19 cellular contexts compared by ENCODE assay signal in genomic region chr17:52026075-52026474, GRCh38.
A peak's percentile ranks its signal among the peaks of the same experiment; 100 is the strongest.
DNase-seq lines count a peak whose midpoint lies in the region; ATAC-seq, FAIRE-seq and TF ChIP-seq lines count a peak whose summit lies in the region.
"Had no signal": no experiment of that assay in that cellular context is flagged by ENCODE, and none has a peak within 500 bp of the region (broad histone marks: within the 10 kb centered on the region; RNA-seq: fewer than 3 reads in every experiment).

No MANE protein-coding gene starts in this region.

- H3K4me1 Mint-ChIP-seq in activated T-cell treated with anti-CD3 and anti-CD28 coated beads, Interleukin-2, amount 50 U/mL, for 72 hours (ENCODE audit: low read depth), result no peaks in the 10 kb centered on the region
- H3K4me1 Mint-ChIP-seq: CD8-positive, alpha-beta memory T cell had no signal

- CTCF ChIA-PET in HepG2 (lab: Yijun Ruan, JAX; ENCODE audit: low intra/inter-chr PET ratio, low total read pairs), result no interaction called here

- H3K27ac Mint-ChIP-seq in activated T-cell treated with anti-CD3 and anti-CD28 coated beads, Interleukin-2, amount 50 U/mL, for 72 hours, result no peak overlapping the region
- H3K27ac Mint-ChIP-seq: CD8-positive, alpha-beta memory T cell had no signal

- no peak overlapping the region for H2BK12ac ChIP-seq in trophoblast cell (ENCODE audit: low read length)

- H3K4me1 ChIP-seq in HepG2 (ENCODE audit: insufficient read depth, low read length) (no peaks in the 10 kb centered on the region), right lobe of liver (no peaks in the 10 kb centered on the region), trophoblast cell (ENCODE audit: control insufficient read depth in 1 of 2, insufficient read depth in 2 of 2, low read length in 2 of 2) (peaks cover 4 to 6% of the 10 kb centered on the region in 2 experiments)
- H3K4me1 ChIP-seq: BLaER1 had no signal

- DNase-seq in HepG2 (ENCODE audit: low spot score), result no peak
- DNase-seq in right lobe of liver, result no peak
- DNase-seq in epithelial cell of prostate (ENCODE audit: low read depth, low spot score), result no peak
- no peak for DNase-seq in trophoblast cell
- DNase-seq in foreskin melanocyte, result no peak
- DNase-seq in activated T-cell treated with anti-CD3 and anti-CD28 coated beads, Interleukin-2, amount 50 U/mL, for 72 hours, result no peak
- no peak for DNase-seq in activated CD4-positive, CD25-positive, alpha-beta regulatory T cell treated with anti-CD3 and anti-CD28 coated beads, Interleukin-2, amount 50 U/mL, for 72 hours
- DNase-seq: AML-193; Caco-2; CD8-positive, alpha-beta memory T cell; DMS53; GM23248 had no signal

- no peak overlapping the region for H2AK5ac ChIP-seq in trophoblast cell (ENCODE audit: low read length)

- H2AFZ ChIP-seq in HepG2 (ENCODE audit: low read length), result no peak overlapping the region
- H2AFZ ChIP-seq in trophoblast cell (ENCODE audit: insufficient read depth, low read length, poor library complexity), result no peak overlapping the region
- H2AFZ ChIP-seq: GM23248 had no signal

- H2BK120ac ChIP-seq in trophoblast cell (ENCODE audit: insufficient read depth, low read length, poor library complexity), result no peak overlapping the region

- H4K12ac ChIP-seq in trophoblast cell (ENCODE audit: low read depth, low read length), result no peak overlapping the region

- TF ChIP-seq RAD21 in HepG2 (CRISPR knock-in tag; IDR thresholded peaks at IDR 0.05), result no peak

- no peak overlapping the region for H4K8ac ChIP-seq in trophoblast cell (ENCODE audit: low read depth, low read length)

- H4K91ac ChIP-seq in trophoblast cell (ENCODE audit: low read depth, low read length), result peak overlapping the region; percentile 47

- no peak overlapping the region for H3K4me3 Mint-ChIP-seq in activated T-cell treated with anti-CD3 and anti-CD28 coated beads, Interleukin-2, amount 50 U/mL, for 72 hours
- H3K4me3 Mint-ChIP-seq: CD8-positive, alpha-beta memory T cell had no signal

- FAIRE-seq in HepG2 (lab: Jason Lieb, UNC), result no peak
- FAIRE-seq: GM12878, GM18507, H54 had no signal

- POLR2A ChIA-PET in HepG2 (lab: Yijun Ruan, JAX), result no interaction called here

- in situ Hi-C loops in HepG2 (cut with HindIII; ENCODE audit: extremely low pct_ligation_motif_present, low pct_unique_long_range_greater_than_20kb), result no loop called here

- H3K27me3 ChIP-seq in HepG2 (ENCODE audit: control insufficient read depth in 1 of 2, insufficient read depth in 2 of 2, low read length in 2 of 2), result no peaks in the 10 kb centered on the region
- H3K27me3 ChIP-seq in right lobe of liver, result no peaks in the 10 kb centered on the region
- no peaks in the 10 kb centered on the region for H3K27me3 ChIP-seq in trophoblast cell (ENCODE audit: insufficient read depth, low read length)
- H3K27me3 ChIP-seq: BLaER1 had no signal

- no peak for ATAC-seq in HepG2
- no peak for ATAC-seq in right lobe of liver
- ATAC-seq in HG02884 (IDR thresholded peaks at IDR 0.05; ENCODE audit: unreplicated experiment), result no peak
- no peak for ATAC-seq in activated T-cell treated with anti-CD3 and anti-CD28 coated beads, Interleukin-2, amount 50 U/mL, for 72 hours (replicated peaks in 1 of 2)
- ATAC-seq: GM12878, HCT116 had no signal

- TF ChIP-seq CTCF in HepG2 (CRISPR knock-in tag; IDR thresholded peaks at IDR 0.05) (no peak), right lobe of liver (IDR thresholded peaks at IDR 0.05) (no peak)

- H3K79me2 ChIP-seq in HepG2 (ENCODE audit: insufficient read depth, low read length) (no peaks in the 10 kb centered on the region), trophoblast cell (ENCODE audit: control insufficient read depth, insufficient read depth, low read length, poor library complexity) (no peaks in the 10 kb centered on the region)

- 10% methylated on average over 2 of the region's 2 CpGs for WGBS in HepG2 (ENCODE audit: low lambda C conversion rate)
- WGBS in right lobe of liver (ENCODE audit: insufficient coverage, low coverage, low lambda C conversion rate, missing lambda C conversion rate), result 28% methylated on average over 2 of the region's 2 CpGs
- no CpG with 5 or more reads among the region's 2 CpGs for WGBS in trophoblast cell (ENCODE audit: extremely low coverage, insufficient coverage, insufficient read length)

- H3K27ac ChIP-seq in HepG2 (ENCODE audit: extremely low read length, insufficient read depth, low read length), result no peak overlapping the region
- no peak overlapping the region for H3K27ac ChIP-seq in right lobe of liver
- peak overlapping the region; percentile 97 for H3K27ac ChIP-seq in epithelial cell of prostate
- H3K27ac ChIP-seq in trophoblast cell (ENCODE audit: low read depth, low read length), result no peak overlapping the region
- H3K27ac ChIP-seq: 22Rv1, BLaER1, GM23248 had no signal

- peaks cover 38% of the 10 kb centered on the region for H3K9me3 ChIP-seq in HepG2 (ENCODE audit: low read length)
- no peaks in the 10 kb centered on the region for H3K9me3 ChIP-seq in right lobe of liver
- no peaks in the 10 kb centered on the region for H3K9me3 ChIP-seq in trophoblast cell (ENCODE audit: insufficient read depth, low read depth, low read length)
- H3K9me3 ChIP-seq: BLaER1, Caco-2 had no signal

- no peak overlapping the region for H2BK5ac ChIP-seq in trophoblast cell (ENCODE audit: low read depth, low read length, poor library complexity)

- H3K36me3 Mint-ChIP-seq in activated T-cell treated with anti-CD3 and anti-CD28 coated beads, Interleukin-2, amount 50 U/mL, for 72 hours (ENCODE audit: insufficient read depth in 2 of 2), result no peaks in the 10 kb centered on the region
- H3K36me3 Mint-ChIP-seq: CD8-positive, alpha-beta memory T cell had no signal

- H3K9ac ChIP-seq in HepG2 (ENCODE audit: insufficient read depth, low read depth, low read length) (no peak overlapping the region), trophoblast cell (ENCODE audit: low read length) (no peak overlapping the region)
- H3K9ac ChIP-seq: BLaER1, GM23248 had no signal

- peaks cover 5% of the 10 kb centered on the region for H3K27me3 Mint-ChIP-seq in activated T-cell treated with anti-CD3 and anti-CD28 coated beads, Interleukin-2, amount 50 U/mL, for 72 hours (ENCODE audit: low read depth)
- H3K27me3 Mint-ChIP-seq: CD8-positive, alpha-beta memory T cell had no signal

- H3K4me2 ChIP-seq in HepG2 (ENCODE audit: low read depth, low read length), result no peak overlapping the region
- no peak overlapping the region for H3K4me2 ChIP-seq in trophoblast cell (ENCODE audit: low read length)
- H3K4me2 ChIP-seq: BLaER1 had no signal

- intact Hi-C loops in HepG2 (cut with micrococcal nuclease; ENCODE audit: unreplicated experiment) (no loop called here), right lobe of liver (cut with DNase I) (no loop called here)

- no peaks in the 10 kb centered on the region for H3K36me3 ChIP-seq in HepG2 (replicated peaks in 1 of 2; ENCODE audit: control insufficient read depth in 1 of 2, insufficient read depth in 2 of 2, low read length in 2 of 2)
- no peaks in the 10 kb centered on the region for H3K36me3 ChIP-seq in right lobe of liver
- H3K36me3 ChIP-seq in trophoblast cell (ENCODE audit: control insufficient read depth in 1 of 2, insufficient read depth in 2 of 2, low read length in 2 of 2), result no peaks in the 10 kb centered on the region
- H3K36me3 ChIP-seq: BLaER1 had no signal

- H4K20me1 ChIP-seq in HepG2 (ENCODE audit: insufficient read depth, low read length), result no peaks in the 10 kb centered on the region
- H4K20me1 ChIP-seq: BLaER1 had no signal

- no peak overlapping the region for H3K18ac ChIP-seq in trophoblast cell (ENCODE audit: low read length)

- H3K23ac ChIP-seq in trophoblast cell (ENCODE audit: low read length), result no peak overlapping the region

- TF ChIP-seq EP300 in HepG2 (IDR thresholded peaks at IDR 0.05; ENCODE audit: low read depth in 2 of 2, low read length in 2 of 2) (no peak), HepG2 (CRISPR knock-in tag; IDR thresholded peaks at IDR 0.05; ENCODE audit: borderline replicate concordance) (no peak)

- no peaks in the 10 kb centered on the region for H3K79me1 ChIP-seq in trophoblast cell (ENCODE audit: low read length)

- H3K4ac ChIP-seq in trophoblast cell (ENCODE audit: low read depth, low read length), result no peak overlapping the region

- no TSS peak for BruUV-seq in HepG2 (replicated peaks; lab: Mats Ljungman, UMichigan)

- no peak overlapping the region for H3K4me3 ChIP-seq in HepG2 (replicated peaks in 1 of 3; ENCODE audit: insufficient read depth in 1 of 3, low read depth in 2 of 3, low read length in 3 of 3)
- H3K4me3 ChIP-seq in right lobe of liver, result no peak overlapping the region
- no peak overlapping the region for H3K4me3 ChIP-seq in trophoblast cell (ENCODE audit: low read depth, low read length)
- H3K4me3 ChIP-seq: BLaER1, GM12878, GM23248 had no signal

- H3K14ac ChIP-seq in trophoblast cell (ENCODE audit: low read length), result no peak overlapping the region

- TF ChIP-seq POLR2A in HepG2 (IDR thresholded peaks at IDR 0.05; ENCODE audit: insufficient read depth in 1 of 2, low read depth in 2 of 2, low read length in 2 of 2), result no peak
- TF ChIP-seq POLR2A in right lobe of liver (IDR thresholded peaks at IDR 0.05), result no peak

- peaks cover 0 to 2% of the 10 kb centered on the region in 2 donors for H3K9me3 Mint-ChIP-seq in activated T-cell treated with anti-CD3 and anti-CD28 coated beads, Interleukin-2, amount 50 U/mL, for 72 hours

TF ChIP-seq in HepG2, 621 proteins besides CTCF, POLR2A, EP300 and RAD21 (continues in another document):
- no peak for TF ChIP-seq ZNF207 (IDR thresholded peaks at IDR 0.05; ENCODE audit: borderline replicate concordance)
- TF ChIP-seq RBAK (CRISPR knock-in tag; IDR thresholded peaks at IDR 0.05), result no peak
- TF ChIP-seq NONO (IDR thresholded peaks at IDR 0.05), result no peak
- no peak for TF ChIP-seq NONO (CRISPR knock-in tag; conservative IDR thresholded peaks at IDR 0.05)
- TF ChIP-seq, protein P1, sequence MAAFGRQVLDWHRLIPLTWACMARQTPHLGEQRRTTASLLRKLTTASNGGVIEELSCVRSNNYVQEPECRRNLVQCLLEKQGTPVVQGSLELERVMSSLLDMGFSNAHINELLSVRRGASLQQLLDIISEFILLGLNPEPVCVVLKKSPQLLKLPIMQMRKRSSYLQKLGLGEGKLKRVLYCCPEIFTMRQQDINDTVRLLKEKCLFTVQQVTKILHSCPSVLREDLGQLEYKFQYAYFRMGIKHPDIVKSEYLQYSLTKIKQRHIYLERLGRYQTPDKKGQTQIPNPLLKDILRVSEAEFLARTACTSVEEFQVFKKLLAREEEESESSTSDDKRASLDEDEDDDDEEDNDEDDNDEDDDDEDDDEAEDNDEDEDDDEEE (CRISPR knock-in tag; IDR thresholded peaks at IDR 0.05), result no peak
- peak; percentile 64 for TF ChIP-seq CEBPB (IDR thresholded peaks at IDR 0.05; ENCODE audit: borderline replicate concordance, low read depth, low read length)
- TF ChIP-seq GZF1 (CRISPR knock-in tag; IDR thresholded peaks at IDR 0.05), result no peak
